Comparison of ENCODE assay signal across 29 cellular contexts in genomic region chr18:44958040-44958439, GRCh38.
"Had no signal": no experiment of that assay in that cellular context is flagged by ENCODE, and none has a peak within 500 bp of the region (broad histone marks: within the 10 kb centered on the region; RNA-seq: fewer than 3 reads in every experiment).

No MANE protein-coding gene starts in this region.

- H3K9me3 ChIP-seq: body of pancreas, esophagus muscularis mucosa, gastroesophageal sphincter had no signal

- H3K4me3 Mint-ChIP-seq: activated CD4-positive, alpha-beta memory T cell treated with anti-CD3 and anti-CD28 coated beads, Interleukin-2, amount 10 ng/mL, durations not matched to agents 7 days and 5 days; activated CD4-positive, alpha-beta T cell treated with anti-CD3 and anti-CD28 coated beads, Interleukin-2, amount 10 ng/mL, durations not matched to agents 7 days and 5 days; activated naive CD4-positive, alpha-beta T cell treated with anti-CD3 and anti-CD28 coated beads, Interleukin-2, amount 10 ng/mL, durations not matched to agents 7 days and 5 days; activated naive CD8-positive, alpha-beta T cell treated with anti-CD3 and anti-CD28 coated beads, Interleukin-2, amount 10 ng/mL, durations not matched to agents 7 days and 5 days; activated T-cell treated with anti-CD3 and anti-CD28 coated beads, Interleukin-2, amount 50 U/mL, for 24 hours; activated T-cell treated with anti-CD3 and anti-CD28 coated beads, Interleukin-2, amount 50 U/mL, for 72 hours; effector memory CD8-positive, alpha-beta T cell; WTC11 had no signal

- H3K36me3 Mint-ChIP-seq: activated naive CD4-positive, alpha-beta T cell treated with anti-CD3 and anti-CD28 coated beads, Interleukin-2, amount 10 ng/mL, durations not matched to agents 7 days and 5 days; activated naive CD4-positive, alpha-beta T cell treated with anti-CD3 and anti-CD28 coated beads, Interleukin-2, amount 50 U/mL, for 72 hours; activated naive CD8-positive, alpha-beta T cell treated with anti-CD3 and anti-CD28 coated beads, Interleukin-2, amount 10 ng/mL, durations not matched to agents 7 days and 5 days; WTC11 had no signal

- H3K4me3 ChIP-seq: body of pancreas, esophagus muscularis mucosa, gastroesophageal sphincter had no signal

- H3K27ac Mint-ChIP-seq: activated CD4-positive, alpha-beta memory T cell treated with anti-CD3 and anti-CD28 coated beads, Interleukin-2, amount 10 ng/mL, durations not matched to agents 7 days and 5 days; activated CD4-positive, alpha-beta T cell treated with anti-CD3 and anti-CD28 coated beads, Interleukin-2, amount 10 ng/mL, durations not matched to agents 7 days and 5 days; activated naive CD4-positive, alpha-beta T cell treated with anti-CD3 and anti-CD28 coated beads, Interleukin-2, amount 10 ng/mL, durations not matched to agents 7 days and 5 days; activated naive CD4-positive, alpha-beta T cell treated with anti-CD3 and anti-CD28 coated beads, Interleukin-2, amount 50 U/mL, for 72 hours; activated naive CD8-positive, alpha-beta T cell treated with anti-CD3 and anti-CD28 coated beads, Interleukin-2, amount 10 ng/mL, durations not matched to agents 7 days and 5 days; activated T-cell treated with anti-CD3 and anti-CD28 coated beads, Interleukin-2, amount 50 U/mL, for 24 hours; activated T-cell treated with anti-CD3 and anti-CD28 coated beads, Interleukin-2, amount 50 U/mL, for 72 hours; effector memory CD8-positive, alpha-beta T cell; WTC11 had no signal

- DNase-seq: activated CD4-positive, alpha-beta memory T cell treated with anti-CD3 and anti-CD28 coated beads, Interleukin-2, amount 10 ng/mL, durations not matched to agents 7 days and 5 days; activated CD4-positive, alpha-beta T cell treated with anti-CD3 and anti-CD28 coated beads for 1 hour; activated CD4-positive, alpha-beta T cell treated with anti-CD3 and anti-CD28 coated beads for 4 hours; activated CD4-positive, alpha-beta T cell treated with anti-CD3 and anti-CD28 coated beads, Interleukin-2, amount 10 ng/mL, durations not matched to agents 7 days and 5 days; activated CD4-positive, alpha-beta T cell treated with anti-CD3 and anti-CD28 coated beads, Interleukin-2, amount 50 U/mL, for 4 hours; activated CD8-positive, alpha-beta memory T cell treated with anti-CD3 and anti-CD28 coated beads, Interleukin-2, amount 50 U/mL, for 48 hours; activated gamma-delta T cell; activated naive CD4-positive, alpha-beta T cell; activated naive CD4-positive, alpha-beta T cell treated with anti-CD3 and anti-CD28 coated beads, Interleukin-2, amount 10 ng/mL, durations not matched to agents 7 days and 5 days; activated naive CD8-positive, alpha-beta T cell treated with anti-CD3 and anti-CD28 coated beads, Interleukin-2, amount 10 ng/mL, durations not matched to agents 7 days and 5 days; activated T-cell treated with anti-CD3 and anti-CD28 coated beads for 4 hours; activated T-cell treated with anti-CD3 and anti-CD28 coated beads, Interleukin-2, amount 50 U/mL, for 24 hours; activated T-cell treated with anti-CD3 and anti-CD28 coated beads, Interleukin-2, amount 50 U/mL, for 72 hours; amniotic stem cell; anterior cingulate cortex; body of pancreas; cortex of kidney; dermis blood vessel endothelial cell; effector CD4-positive, alpha-beta T cell; effector memory CD8-positive, alpha-beta T cell; erythroblast; T-helper 2 cell had no signal

- H3K27ac ChIP-seq: body of pancreas, esophagus muscularis mucosa, foreskin keratinocyte, gastroesophageal sphincter, VCaP had no signal

- H3K9me3 Mint-ChIP-seq: activated CD4-positive, alpha-beta memory T cell treated with anti-CD3 and anti-CD28 coated beads, Interleukin-2, amount 10 ng/mL, durations not matched to agents 7 days and 5 days; activated CD4-positive, alpha-beta T cell treated with anti-CD3 and anti-CD28 coated beads, Interleukin-2, amount 10 ng/mL, durations not matched to agents 7 days and 5 days; activated naive CD4-positive, alpha-beta T cell treated with anti-CD3 and anti-CD28 coated beads, Interleukin-2, amount 10 ng/mL, durations not matched to agents 7 days and 5 days; activated T-cell treated with anti-CD3 and anti-CD28 coated beads, Interleukin-2, amount 50 U/mL, for 24 hours; activated T-cell treated with anti-CD3 and anti-CD28 coated beads, Interleukin-2, amount 50 U/mL, for 72 hours; effector memory CD8-positive, alpha-beta T cell; WTC11 had no signal

- H3K4me1 Mint-ChIP-seq: activated CD4-positive, alpha-beta memory T cell treated with anti-CD3 and anti-CD28 coated beads, Interleukin-2, amount 10 ng/mL, durations not matched to agents 7 days and 5 days; activated CD4-positive, alpha-beta T cell treated with anti-CD3 and anti-CD28 coated beads, Interleukin-2, amount 10 ng/mL, durations not matched to agents 7 days and 5 days; activated naive CD4-positive, alpha-beta T cell treated with anti-CD3 and anti-CD28 coated beads, Interleukin-2, amount 10 ng/mL, durations not matched to agents 7 days and 5 days; activated naive CD8-positive, alpha-beta T cell treated with anti-CD3 and anti-CD28 coated beads, Interleukin-2, amount 10 ng/mL, durations not matched to agents 7 days and 5 days; WTC11 had no signal

- FAIRE-seq: colon had no signal

- ATAC-seq: activated naive CD4-positive, alpha-beta T cell treated with anti-CD3 and anti-CD28 coated beads, Interleukin-2, amount 50 U/mL, for 72 hours; activated T-cell treated with anti-CD3 and anti-CD28 coated beads, Interleukin-2, amount 50 U/mL, for 72 hours; body of pancreas; effector memory CD8-positive, alpha-beta T cell; gastroesophageal sphincter; WTC11 had no signal

- H3K27me3 ChIP-seq: body of pancreas, esophagus muscularis mucosa, foreskin keratinocyte, gastroesophageal sphincter had no signal

- H3K27me3 Mint-ChIP-seq: activated CD4-positive, alpha-beta T cell treated with anti-CD3 and anti-CD28 coated beads, Interleukin-2, amount 10 ng/mL, durations not matched to agents 7 days and 5 days; activated naive CD4-positive, alpha-beta T cell treated with anti-CD3 and anti-CD28 coated beads, Interleukin-2, amount 10 ng/mL, durations not matched to agents 7 days and 5 days; effector memory CD8-positive, alpha-beta T cell had no signal
